ENCODE assay signal across 16 cellular contexts in genomic region chr1:217525773-217526490, GRCh38.
DNase-seq lines count a peak whose midpoint lies in the region; ATAC-seq and TF ChIP-seq lines count a peak whose summit lies in the region.
"Had no signal": no experiment of that assay in that cellular context is flagged by ENCODE, and none has a peak within 500 bp of the region (broad histone marks: within the 10 kb centered on the region; RNA-seq: fewer than 3 reads in every experiment).

No MANE protein-coding gene starts in this region.

- intact Hi-C loops in left ventricle myocardium superior (cut with micrococcal nuclease): no loop called here
- intact Hi-C loops in Right ventricle myocardium inferior (cut with DNase I): loop anchor here (5.0 kb wide), 1 partner anchor 74 kb away; no protein-coding TSS in a partner anchor

- no peak for TF ChIP-seq CTCF in astrocyte of the spinal cord (IDR thresholded peaks at IDR 0.05; ENCODE audit: low read depth, low read length)
- TF ChIP-seq CTCF in fibroblast of pulmonary artery (IDR thresholded peaks at IDR 0.05; ENCODE audit: low read length, missing control alignments): no peak

- peak; percentile 44 for ATAC-seq in left ventricle myocardium superior
- no peak for ATAC-seq in Right ventricle myocardium inferior
- ATAC-seq: body of pancreas; effector memory CD8-positive, alpha-beta T cell; naive thymus-derived CD8-positive, alpha-beta T cell; stimulated activated naive CD8-positive, alpha-beta T cell treated with anti-CD3 and anti-CD28 coated beads, Interleukin-15, Interleukin-2, amounts not matched to agents 100 U/mL and 50 U/mL, for 24 hours had no signal

- in situ Hi-C loops in astrocyte of the spinal cord (cut with HindIII; ENCODE audit: low sequenced_read_pairs): no loop called here

- DNase-seq in left ventricle myocardium superior: no peak
- DNase-seq in Right ventricle myocardium inferior (ENCODE audit: missing footprints): no peak
- peak; percentile 30 for DNase-seq in astrocyte of the spinal cord (ENCODE audit: low read depth, low spot score)
- peak; percentile 60 for DNase-seq in fibroblast of pulmonary artery (ENCODE audit: low read depth)
- no peak for DNase-seq in DMS153 (lab: John Stamatoyannopoulos, UW)
- no peak for DNase-seq in NCI-H1105 (lab: John Stamatoyannopoulos, UW)
- no peak for DNase-seq in activated naive CD4-positive, alpha-beta T cell (lab: John Stamatoyannopoulos, UW)
- DNase-seq in NCI-H1417 (lab: John Stamatoyannopoulos, UW): no peak
- DNase-seq: activated CD8-positive, alpha-beta memory T cell treated with anti-CD3 and anti-CD28 coated beads, Interleukin-2, amount 50 U/mL, for 4 hours; body of pancreas; COR-L47; effector memory CD8-positive, alpha-beta T cell; naive thymus-derived CD8-positive, alpha-beta T cell; NCI-H187 treated with DMSO at 0.1 percent for 48 hours; NCI-H524 treated with DMSO at 0.1 percent for 48 hours; stimulated activated naive CD8-positive, alpha-beta T cell treated with anti-CD3 and anti-CD28 coated beads, Interleukin-15, Interleukin-2, amounts not matched to agents 100 U/mL and 50 U/mL, for 24 hours had no signal

- H3K4me3 ChIP-seq in astrocyte of the spinal cord (ENCODE audit: low read depth, low read length): no peak overlapping the region
- no peak overlapping the region for H3K4me3 ChIP-seq in fibroblast of pulmonary artery (replicated peaks; ENCODE audit: low read depth, low read length)
- H3K4me3 ChIP-seq: body of pancreas had no signal

Comparison
In these comparisons a context has a peak if more than half of its experiments do, and no peak if none do; other contexts are left out.
1. DNase-seq: peak in astrocyte of the spinal cord (single experiment) and fibroblast of pulmonary artery (single experiment); none in left ventricle myocardium superior (single experiment), Right ventricle myocardium inferior (single experiment), DMS153 (single experiment), NCI-H1105 (single experiment), activated naive CD4-positive, alpha-beta T cell (0 of 4) and NCI-H1417 (0 of 3).